In genomic region chr3:72095521-72095920, GRCh38 we compare ENCODE assay signal across 19 cellular contexts.
DNase-seq lines count a peak whose midpoint lies in the region; ATAC-seq, FAIRE-seq and TF ChIP-seq lines count a peak whose summit lies in the region.
"Had no signal": no experiment of that assay in that cellular context is flagged by ENCODE, and none has a peak within 500 bp of the region (broad histone marks: within the 10 kb centered on the region; RNA-seq: fewer than 3 reads in every experiment).

No MANE protein-coding gene starts in this region.

- DNase-seq in SK-N-SH (peak; percentile 77), GM12878 (ENCODE audit: low read depth, low spot score) (no peak), NCI-H2107 treated with DMSO at 0.1 percent for 48 hours (lab: John Stamatoyannopoulos, UW; ENCODE audit: unreplicated experiment) (no peak), esophagus muscularis mucosa (ENCODE audit: extremely low spot score) (no peak), ACHN (no peak), natural killer cell (no peak)
- DNase-seq: CD8-positive, alpha-beta T cell; EL; NCI-H1105; NCI-H1694 treated with DMSO at 0.1 percent for 48 hours; NCI-H82; SIG-M5; SW 1271 had no signal

- H2AFZ ChIP-seq in SK-N-SH (ENCODE audit: low read depth) (no peak overlapping the region), Loucy (ENCODE audit: low read length) (no peak overlapping the region), GM12878 (ENCODE audit: control insufficient read depth, low read depth, low read length) (no peak overlapping the region)
- H2AFZ ChIP-seq: GM23338 had no signal

- no peak for FAIRE-seq in GM12878 (lab: Jason Lieb, UNC)
- FAIRE-seq: A204.1, HTR-8/SVneo, RCC 7860 had no signal

- SMC1A ChIA-PET in GM12878 (lab: Charles Lee; ENCODE audit: uncharacterized antibody, unreplicated experiment), result interaction anchor here (0.6 to 5.5 kb wide), 10 partner anchors 10 to 725 kb away, joined by 3 to 43 read pairs (median 4); no protein-coding TSS in a partner anchor

- H3K9me3 ChIP-seq in SK-N-SH, result no peaks in the 10 kb centered on the region
- H3K9me3 ChIP-seq in Loucy (ENCODE audit: insufficient read depth, low read depth, low read length), result no peaks in the 10 kb centered on the region
- no peaks in the 10 kb centered on the region for H3K9me3 ChIP-seq in GM12878 (replicated peaks; ENCODE audit: control insufficient read depth, insufficient read depth, low read length)
- no peaks in the 10 kb centered on the region for H3K9me3 ChIP-seq in esophagus muscularis mucosa

- TF ChIP-seq CTCF in SK-N-SH (IDR thresholded peaks at IDR 0.05) (no peak), Loucy (conservative IDR thresholded peaks at IDR 0.05; ENCODE audit: low read length) (no peak), GM12878 (IDR thresholded peaks at IDR 0.05 in 2 of 3, conservative IDR thresholded peaks at IDR 0.05 in 1 of 3; ENCODE audit: control insufficient read depth in 2 of 3, extremely low read depth in 1 of 3, insufficient read depth in 1 of 3, low read depth in 3 of 3, low read length in 3 of 3) (no peak), esophagus muscularis mucosa (IDR thresholded peaks at IDR 0.05) (no peak), natural killer cell (IDR thresholded peaks at IDR 0.05) (no peak)

- 0% methylated on average over 3 of the region's 4 CpGs for WGBS in SK-N-SH (ENCODE audit: low lambda C conversion rate)
- WGBS in GM12878 (ENCODE audit: insufficient coverage, insufficient replicate concordance, low lambda C conversion rate, missing lambda C conversion rate), result 2% methylated on average over 4 of the region's 4 CpGs
- 51% methylated on average over 4 of the region's 4 CpGs for WGBS in esophagus muscularis mucosa

- H3K27me3 ChIP-seq in SK-N-SH (ENCODE audit: insufficient read depth) (peaks cover 20% of the 10 kb centered on the region; the same call in 1 of the 2 replicates), Loucy (ENCODE audit: insufficient read depth, low read length, poor library complexity, severe bottlenecking) (no peaks in the 10 kb centered on the region), GM12878 (replicated peaks in 1 of 2; ENCODE audit: control insufficient read depth in 2 of 2, insufficient read depth in 2 of 2, low read length in 1 of 2) (no peaks in the 10 kb centered on the region), esophagus muscularis mucosa (no peaks in the 10 kb centered on the region)

- TF ChIP-seq EP300 in SK-N-SH (IDR thresholded peaks at IDR 0.05; ENCODE audit: borderline replicate concordance in 1 of 2, low read depth in 1 of 2, low read length in 1 of 2), result peak in 1 of 2 experiments; percentile 55; a peak in 2 of 4 replicates
- TF ChIP-seq EP300 in GM12878 (IDR thresholded peaks at IDR 0.05; ENCODE audit: borderline replicate concordance in 1 of 2, control insufficient read depth in 1 of 2, low read depth in 2 of 2, low read length in 2 of 2), result no peak
- TF ChIP-seq EP300 in esophagus muscularis mucosa (IDR thresholded peaks at IDR 0.05), result no peak

- no peaks in the 10 kb centered on the region for H3K36me3 Mint-ChIP-seq in natural killer cell
- H3K36me3 Mint-ChIP-seq: CD8-positive, alpha-beta T cell had no signal

- H4K20me1 ChIP-seq in SK-N-SH (ENCODE audit: insufficient read depth), result no peaks in the 10 kb centered on the region
- H4K20me1 ChIP-seq in Loucy (ENCODE audit: insufficient read depth, low read length, poor library complexity, severe bottlenecking), result no peaks in the 10 kb centered on the region
- H4K20me1 ChIP-seq in GM12878 (ENCODE audit: control insufficient read depth, insufficient read depth), result no peaks in the 10 kb centered on the region

- H3K4me2 ChIP-seq in SK-N-SH (no peak overlapping the region), Loucy (ENCODE audit: low read depth, low read length, poor library complexity, severe bottlenecking) (peak overlapping the region; percentile 28), GM12878 (ENCODE audit: control insufficient read depth, insufficient read depth) (peak overlapping the region; percentile 77)
- H3K4me2 ChIP-seq: GM23338 had no signal

- no peaks in the 10 kb centered on the region for H3K79me2 ChIP-seq in SK-N-SH (ENCODE audit: insufficient read depth)
- no peaks in the 10 kb centered on the region for H3K79me2 ChIP-seq in Loucy (ENCODE audit: insufficient read depth, low read length)
- peaks cover 12% of the 10 kb centered on the region for H3K79me2 ChIP-seq in GM12878 (ENCODE audit: control insufficient read depth, insufficient read depth, low read length)

- POLR2A ChIA-PET in SK-N-SH (lab: Yijun Ruan, JAX) (no interaction called here), GM12878 (lab: Charles Lee) (interaction anchor here (0.5 to 1.9 kb wide), 9 partner anchors 8 to 127 kb away, joined by 3 to 8 read pairs (median 5); no protein-coding TSS in a partner anchor)

- H3K9me2 ChIP-seq in SK-N-SH (no peaks in the 10 kb centered on the region), Loucy (replicated peaks; ENCODE audit: low read depth, low read length) (no peaks in the 10 kb centered on the region)

- no peaks in the 10 kb centered on the region for H3K9me3 Mint-ChIP-seq in natural killer cell
- H3K9me3 Mint-ChIP-seq: CD8-positive, alpha-beta T cell; GM23338 had no signal

- TF ChIP-seq POLR2A in GM12878 (IDR thresholded peaks at IDR 0.05; ENCODE audit: low read depth, low read length), result no peak
- TF ChIP-seq POLR2A in esophagus muscularis mucosa (IDR thresholded peaks at IDR 0.05; ENCODE audit: low read depth), result no peak

- RAD21 ChIA-PET in GM12878 (lab: Charles Lee; ENCODE audit: unreplicated experiment), result interaction anchor here (0.6 to 1.7 kb wide), 11 partner anchors 12 to 721 kb away, joined by 3 to 13 read pairs (median 4); no protein-coding TSS in a partner anchor

- CTCF ChIA-PET in SK-N-SH (lab: Yijun Ruan, JAX), result interaction anchor here (1.5 kb wide), 1 partner anchor 220 kb away, joined by 3 read pairs; no protein-coding TSS in a partner anchor
- CTCF ChIA-PET in GM12878 (lab: Yijun Ruan, JAX), result interaction anchor here (0.7 to 2.2 kb wide), 4 partner anchors 38 to 117 kb away, joined by 3 to 6 read pairs (median 4); no protein-coding TSS in a partner anchor

- H3K27ac Mint-ChIP-seq in natural killer cell, result no peak overlapping the region
- H3K27ac Mint-ChIP-seq: CD8-positive, alpha-beta T cell; GM23338 had no signal

- peaks cover 19 to 33% of the 10 kb centered on the region in 2 donors for H3K27me3 Mint-ChIP-seq in natural killer cell (ENCODE audit: low read depth in 2 of 2)

- H3K4me1 ChIP-seq in SK-N-SH (ENCODE audit: control insufficient read depth in 1 of 2, insufficient read depth in 2 of 2, low read depth in 1 of 2, low read length in 1 of 2) (peaks cover 0 to 8% of the 10 kb centered on the region in 2 experiments; a peak in 2 of 4 replicates), Loucy (ENCODE audit: insufficient read depth, low read length, poor library complexity, severe bottlenecking) (peaks cover 32% of the 10 kb centered on the region), GM12878 (ENCODE audit: control insufficient read depth, insufficient read depth, low read length) (peaks cover 44% of the 10 kb centered on the region), esophagus muscularis mucosa (peaks cover 1 to 15% (median 10%) of the 10 kb centered on the region in 4 donors)

- H3K36me3 ChIP-seq in SK-N-SH (replicated peaks in 1 of 2; ENCODE audit: control insufficient read depth in 1 of 2, insufficient read depth in 2 of 2, low read length in 1 of 2), result no peaks in the 10 kb centered on the region
- no peaks in the 10 kb centered on the region for H3K36me3 ChIP-seq in Loucy (ENCODE audit: insufficient read depth, low read length)
- H3K36me3 ChIP-seq in GM12878 (ENCODE audit: control insufficient read depth in 2 of 2, insufficient read depth in 2 of 2, low read length in 1 of 2), result peaks cover 0 to 3% of the 10 kb centered on the region in 2 experiments; a peak in 2 of 4 replicates
- H3K36me3 ChIP-seq in esophagus muscularis mucosa, result no peaks in the 10 kb centered on the region

- H3K4me1 Mint-ChIP-seq in natural killer cell, result peaks cover 10 to 12% of the 10 kb centered on the region in 2 donors

- H3K4me3 ChIP-seq in SK-N-SH (ENCODE audit: low read depth in 2 of 2, low read length in 1 of 2), result no peak overlapping the region
- H3K4me3 ChIP-seq in Loucy (ENCODE audit: low read length, poor library complexity, severe bottlenecking), result no peak overlapping the region
- H3K4me3 ChIP-seq in GM12878, result no peak overlapping the region
- no peak overlapping the region for H3K4me3 ChIP-seq in esophagus muscularis mucosa
- H3K4me3 ChIP-seq: GM23338 had no signal

- ATAC-seq in SK-N-SH treated with all-trans-retinoic acid at 6 μM for 48 hours (no peak; the same call in 2 of the 3 replicates), GM12878 (peak; percentile 9), natural killer cell (no peak)
- ATAC-seq: CD8-positive, alpha-beta T cell; GM23338 had no signal

- no peak; the same call in 1 of the 2 replicates for TF ChIP-seq RAD21 in SK-N-SH (IDR thresholded peaks at IDR 0.05; ENCODE audit: low read length)
- no peak for TF ChIP-seq RAD21 in GM12878 (IDR thresholded peaks at IDR 0.05; ENCODE audit: insufficient read depth, low read depth, low read length)

- intact Hi-C loops in GM12878 (cut with micrococcal nuclease; ENCODE audit: unreplicated experiment) (loop anchor here (10.0 kb wide), 1 partner anchor 361 kb away; no protein-coding TSS in a partner anchor), esophagus muscularis mucosa (cut with DNase I) (no loop called here), natural killer cell (cut with micrococcal nuclease) (no loop called here)

- H3K9ac ChIP-seq in SK-N-SH, result no peak overlapping the region
- H3K9ac ChIP-seq in Loucy (ENCODE audit: low read depth, low read length, poor library complexity, severe bottlenecking), result no peak overlapping the region
- H3K9ac ChIP-seq in GM12878 (ENCODE audit: control insufficient read depth, insufficient read depth, low read length), result no peak overlapping the region

- no peak overlapping the region; a peak in 2 of 4 replicates for H3K27ac ChIP-seq in SK-N-SH (ENCODE audit: low read depth in 2 of 2, low read length in 1 of 2)
- H3K27ac ChIP-seq in GM12878 (ENCODE audit: control insufficient read depth, insufficient read depth), result no peak overlapping the region; the same call in 1 of the 2 replicates
- H3K27ac ChIP-seq in esophagus muscularis mucosa (replicated peaks in 1 of 4), result no peak overlapping the region

- no TSS peak for BruUV-seq in GM12878 (replicated peaks; lab: Mats Ljungman, UMichigan)

- no peak overlapping the region for H3K4me3 Mint-ChIP-seq in natural killer cell
- H3K4me3 Mint-ChIP-seq: CD8-positive, alpha-beta T cell; GM23338 had no signal

- H3F3A ChIP-seq in SK-N-SH (replicated peaks; ENCODE audit: insufficient read depth), result no peaks in the 10 kb centered on the region
- H3F3A ChIP-seq in Loucy (ENCODE audit: low read depth), result no peaks in the 10 kb centered on the region

- in situ Hi-C loops in GM12878 (cut with MboI), result no loop called here
- in situ Hi-C loops in ACHN (cut with HindIII; ENCODE audit: low pct_ligation_motif_present, low pct_unique_long_range_greater_than_20kb, low sequenced_read_pairs), result no loop called here

TF ChIP-seq in SK-N-SH, 30 proteins besides CTCF, POLR2A, EP300 and RAD21 (continues in another document):
- TF ChIP-seq GATA2 (CRISPR knock-in tag; IDR thresholded peaks at IDR 0.05), result peak; percentile 84

TF ChIP-seq in SK-N-SH treated with all-trans-retinoic acid at 6 μM for 48 hours, 23 proteins besides CTCF, POLR2A, EP300 and RAD21 (continues in another document):
- no peak for TF ChIP-seq RARB (CRISPR knock-in tag; IDR thresholded peaks at IDR 0.05)

TF ChIP-seq in GM12878, 131 proteins besides CTCF, POLR2A, EP300 and RAD21 (continues in another document):
- TF ChIP-seq CEBPB (IDR thresholded peaks at IDR 0.05; ENCODE audit: borderline replicate concordance in 1 of 2, low read depth in 2 of 2, low read length in 2 of 2), result no peak
